In the genomic region with DNA sequence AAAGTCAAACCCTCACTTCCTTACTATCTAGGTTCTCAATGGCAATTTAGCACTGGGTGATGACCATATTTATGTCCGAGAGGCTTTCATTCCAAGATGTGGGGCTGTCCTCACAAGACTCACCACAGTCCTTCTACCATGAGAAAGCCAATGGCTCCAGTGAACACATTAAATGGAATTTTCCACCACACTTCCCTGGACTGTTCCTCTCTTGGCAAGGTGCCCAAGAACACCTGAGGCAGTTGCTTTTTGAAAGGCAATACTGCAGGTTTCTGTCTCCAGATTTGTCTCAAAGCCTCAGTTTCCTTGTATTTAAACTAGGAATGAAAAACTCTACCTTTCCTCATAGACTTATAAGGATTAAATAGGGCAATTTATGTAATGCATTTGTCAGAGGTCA, we compare ENCODE assay signal across 23 cellular contexts. TPM values are rescaled to one million over a fixed set of nuclear protein-coding genes. Genes with fewer than 3 reads are reported as not detected.
DNase-seq lines count a peak whose midpoint lies in the region; ATAC-seq, FAIRE-seq and TF ChIP-seq lines count a peak whose summit lies in the region.
"Had no signal": no experiment of that assay in that cellular context is flagged by ENCODE, and none has a peak within 500 bp of the region (broad histone marks: within the 10 kb centered on the region; RNA-seq: fewer than 3 reads in every experiment).

No MANE protein-coding gene starts in this region.

- POLR2A ChIA-PET in PC-3 (lab: Charles Lee; ENCODE audit: unreplicated experiment), result no interaction called here

- H3K36me3 ChIP-seq in PC-3 (ENCODE audit: low read depth, low read length), result no peaks in the 10 kb centered on the region
- no peaks in the 10 kb centered on the region for H3K36me3 ChIP-seq in small intestine (ENCODE audit: control insufficient read depth in 2 of 2, insufficient read depth in 2 of 2, low read length in 2 of 2)
- H3K36me3 ChIP-seq in effector memory CD4-positive, alpha-beta T cell (ENCODE audit: control insufficient read depth, insufficient read depth, low read length), result no peaks in the 10 kb centered on the region
- no peaks in the 10 kb centered on the region for H3K36me3 ChIP-seq in aorta (ENCODE audit: control insufficient read depth in 1 of 2, insufficient read depth in 2 of 2, low read length in 1 of 2)
- H3K36me3 ChIP-seq: prostate gland had no signal

- no peak overlapping the region for H3K9ac ChIP-seq in PC-3 (ENCODE audit: low read length)

- H3K79me2 ChIP-seq in PC-3 (ENCODE audit: low read length), result no peaks in the 10 kb centered on the region

- no peak overlapping the region for H3K27ac ChIP-seq in PC-3 (ENCODE audit: low read length)
- peak overlapping the region in 1 of 2 donors; percentile 5 for H3K27ac ChIP-seq in small intestine (ENCODE audit: low read depth in 1 of 2, low read length in 1 of 2)
- no peak overlapping the region for H3K27ac ChIP-seq in effector memory CD4-positive, alpha-beta T cell (ENCODE audit: insufficient read depth, low read length, poor library complexity, severe bottlenecking)
- H3K27ac ChIP-seq in aorta (ENCODE audit: low read depth in 1 of 2, low read length in 2 of 2), result no peak overlapping the region
- H3K27ac ChIP-seq: RWPE1 had no signal

- no peaks in the 10 kb centered on the region for H3F3A ChIP-seq in PC-3 (ENCODE audit: low read length, unreplicated experiment)

- 86 to 98% (median 87%) methylated on average over 1 of the region's 1 CpG for WGBS in small intestine, 3 donors
- 89 to 96% methylated on average over 1 of the region's 1 CpG for WGBS in aorta, 2 donors

- DNase-seq in G401 (ENCODE audit: low spot score) (peak; percentile 78), PC-3 (peak; percentile 25), kidney tubule cell (ENCODE audit: low spot score) (peak; percentile 71), small intestine (peak; percentile 18), aorta (no peak)
- no peak for DNase-seq in effector memory CD4-positive, alpha-beta T cell
- DNase-seq: activated CD4-positive, alpha-beta memory T cell treated with anti-CD3 and anti-CD28 coated beads, Interleukin-2, amount 10 ng/mL, durations not matched to agents 7 days and 5 days; amniotic stem cell; CD4-positive, CD25-positive, alpha-beta regulatory T cell; DMS 273 treated with DMSO at 0.1 percent for 48 hours; effector CD8-positive, alpha-beta T cell; GOT3; KBM-7; NCI-H187 treated with DMSO at 0.1 percent for 48 hours had no signal

- no TSS peak for BruUV-seq in PC-3 (replicated peaks; lab: Mats Ljungman, UMichigan)

- ATAC-seq in PC-3 (no peak), HG02571 (IDR thresholded peaks at IDR 0.05; ENCODE audit: unreplicated experiment) (no peak), aorta (ENCODE audit: low FRiP score) (no peak)
- ATAC-seq: GM12878, SK-N-SH treated with all-trans-retinoic acid at 6 μM for 48 hours, WTC11 had no signal

- H3K4me3 ChIP-seq in PC-3 (ENCODE audit: low read length) (no peak overlapping the region), small intestine (ENCODE audit: low read depth in 1 of 2, low read length in 2 of 2) (no peak overlapping the region), aorta (ENCODE audit: low read length in 2 of 2) (no peak overlapping the region)
- H3K4me3 ChIP-seq in effector memory CD4-positive, alpha-beta T cell (ENCODE audit: insufficient read depth, low read depth, low read length, poor library complexity, severe bottlenecking), result no peak overlapping the region
- H3K4me3 ChIP-seq: esophagus muscularis mucosa, GM12878, prostate gland had no signal

- FAIRE-seq in small intestine (lab: Jason Lieb, UNC), result no peak
- FAIRE-seq: GM12878, GM19239 had no signal

- H3K4me2 ChIP-seq in PC-3 (ENCODE audit: low read length), result no peak overlapping the region

- H3K27me3 ChIP-seq in PC-3 (ENCODE audit: low read length), result no peaks in the 10 kb centered on the region
- H3K27me3 ChIP-seq in small intestine (ENCODE audit: control insufficient read depth in 2 of 2, insufficient read depth in 2 of 2, low read length in 2 of 2), result no peaks in the 10 kb centered on the region
- H3K27me3 ChIP-seq in effector memory CD4-positive, alpha-beta T cell (replicated peaks; ENCODE audit: control insufficient read depth, insufficient read depth, low read length, poor library complexity, severe bottlenecking), result no peaks in the 10 kb centered on the region
- H3K27me3 ChIP-seq in aorta (ENCODE audit: control insufficient read depth in 1 of 2, insufficient read depth in 2 of 2, low read length in 1 of 2), result no peaks in the 10 kb centered on the region
- H3K27me3 ChIP-seq: esophagus muscularis mucosa had no signal

- in situ Hi-C loops in G401 (cut with HindIII; ENCODE audit: low sequenced_read_pairs), result no loop called here

- no peaks in the 10 kb centered on the region for H3K9me2 ChIP-seq in PC-3 (replicated peaks; ENCODE audit: low read length)

- H3K9me3 ChIP-seq in PC-3 (ENCODE audit: low read length) (no peaks in the 10 kb centered on the region), small intestine (ENCODE audit: control insufficient read depth, low read depth) (no peaks in the 10 kb centered on the region), aorta (ENCODE audit: control insufficient read depth, low read length) (no peaks in the 10 kb centered on the region)
- H3K9me3 ChIP-seq in effector memory CD4-positive, alpha-beta T cell (ENCODE audit: control insufficient read depth, low read length), result no peaks in the 10 kb centered on the region
- H3K9me3 ChIP-seq: esophagus muscularis mucosa, prostate gland had no signal

- H2AFZ ChIP-seq in PC-3 (ENCODE audit: low read length), result no peak overlapping the region

- intact Hi-C loops in PC-3 (cut with micrococcal nuclease) (no loop called here), aorta (cut with DNase I) (no loop called here)

- H3K4me1 ChIP-seq in PC-3 (ENCODE audit: insufficient read depth, low read length) (peaks cover 7% of the 10 kb centered on the region), small intestine (ENCODE audit: control insufficient read depth in 2 of 2, insufficient read depth in 1 of 2, low read depth in 1 of 2, low read length in 1 of 2) (no peaks in the 10 kb centered on the region), aorta (ENCODE audit: control insufficient read depth in 1 of 2, insufficient read depth in 2 of 2, low read length in 2 of 2) (peaks cover 0 to 2% of the 10 kb centered on the region in 2 donors)
- no peaks in the 10 kb centered on the region for H3K4me1 ChIP-seq in effector memory CD4-positive, alpha-beta T cell (ENCODE audit: control insufficient read depth, insufficient read depth, low read length, poor library complexity, severe bottlenecking)
- H3K4me1 ChIP-seq: prostate gland had no signal

- H4K20me1 ChIP-seq in PC-3 (ENCODE audit: low read length), result no peaks in the 10 kb centered on the region

- CTCF ChIA-PET in PC-3 (lab: Charles Lee), result no interaction called here

- TF ChIP-seq CTCF in PC-3 (conservative IDR thresholded peaks at IDR 0.05; ENCODE audit: low read depth, low read length), result no peak

RNA-seq across cellular contexts. Expression of a gene that starts 24.2 kb away (rescaled TPM):
- 0.10 TPM in 1 of 2 replicates, not detected in the other for total RNA-seq in G401 (2014; rRNA removed; shearing (Covaris generic))
- 0.77 and 0.81 TPM in 2 replicates for total RNA-seq in PC-3 (2014; rRNA removed)
- 1 to 10 TPM; 1.1 to 7.7 (median 2.4) TPM for polyA plus RNA-seq in small intestine
- 10 to 100 TPM; 16.3 to 19.3 TPM for total RNA-seq in aorta
- polyA plus RNA-seq in aorta, result 1 to 10 TPM; 3.1 to 4.0 TPM
- total RNA-seq: NCI-H460 had no signal

Comparison
In these comparisons a context has a peak if more than half of its experiments do, and no peak if none do; other contexts are left out.
1. DNase-seq: peak in G401 (single experiment), PC-3 (single experiment), kidney tubule cell (single experiment) and small intestine (single experiment); none in effector memory CD4-positive, alpha-beta T cell (0 of 3) and aorta (0 of 2).